21 cellular contexts compared by ENCODE assay signal in the genomic region with DNA sequence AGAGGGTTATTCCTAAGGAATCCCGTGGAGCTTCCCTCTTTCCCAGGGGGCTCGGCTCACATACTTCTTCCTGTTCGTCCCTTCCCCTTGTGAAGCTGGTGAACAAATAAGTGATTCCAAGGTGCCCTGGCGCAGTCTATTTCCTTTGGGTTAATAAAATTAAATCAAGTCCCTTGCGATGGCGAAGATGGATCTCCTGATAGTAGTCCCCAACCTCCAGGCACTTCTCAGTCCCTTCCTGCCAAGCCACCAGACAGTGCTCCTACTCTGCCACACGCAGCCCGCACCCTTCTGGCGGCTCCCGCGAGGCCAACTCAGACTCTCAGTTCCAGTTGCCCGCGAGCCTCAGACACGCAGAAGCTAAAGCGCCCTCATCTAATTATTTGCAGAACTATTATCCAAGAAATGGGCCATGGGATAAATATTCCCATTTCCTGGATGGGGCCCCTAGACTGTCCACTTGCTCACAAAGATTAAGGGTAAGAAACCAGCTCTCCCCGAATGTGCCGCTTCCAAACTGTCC. TPM values are rescaled to one million over a fixed set of nuclear protein-coding genes. Genes with fewer than 3 reads are reported as not detected.
"Had no signal": no experiment of that assay in that cellular context is flagged by ENCODE, and none has a peak within 500 bp of the region (broad histone marks: within the 10 kb centered on the region; RNA-seq: fewer than 3 reads in every experiment).

No MANE protein-coding gene starts in this region.

- H3K9me3 ChIP-seq: mucosa of descending colon, psoas muscle, upper lobe of left lung had no signal

- ATAC-seq: activated CD4-positive, alpha-beta T cell treated with anti-CD3 and anti-CD28 coated beads for 36 hours; left lobe of liver; mucosa of descending colon; naive thymus-derived CD8-positive, alpha-beta T cell; psoas muscle had no signal

- H3K4me3 ChIP-seq: mucosa of descending colon, psoas muscle, upper lobe of left lung had no signal

- H3K9me3 Mint-ChIP-seq: activated naive CD4-positive, alpha-beta T cell treated with anti-CD3 and anti-CD28 coated beads, Interleukin-2, amount 10 ng/mL, durations not matched to agents 7 days and 5 days; activated T-helper 2 cell treated with anti-CD3 and anti-CD28 coated beads, Interferon-gamma antibody, Interleukin-2, Interleukin-4, amounts not matched to agents 10 μg/mL and 5 μg/mL and 100 μg/mL, durations not matched to agents 14 hours and 24 hours and 36 hours had no signal

- DNase-seq: activated CD4-positive, alpha-beta T cell treated with anti-CD3 and anti-CD28 coated beads for 36 hours; activated naive CD4-positive, alpha-beta T cell treated with anti-CD3 and anti-CD28 coated beads, Interleukin-2, amount 10 ng/mL, durations not matched to agents 7 days and 5 days; central memory CD4-positive, alpha-beta T cell; cortex of kidney; effector memory CD4-positive, alpha-beta T cell; erythroblast; hippocampal formation; mammary epithelial cell; mucosa of descending colon; naive thymus-derived CD8-positive, alpha-beta T cell; psoas muscle; stimulated activated CD4-positive, alpha-beta T cell treated with anti-CD3 and anti-CD28 coated beads, Interleukin-12 subunit alpha, Interleukin-12 subunit beta, amount 100 ng/mL, for 4 hours; stimulated activated naive CD4-positive, alpha-beta T cell; T1000 had no signal

- H3K4me3 Mint-ChIP-seq: activated CD4-positive, alpha-beta T cell treated with anti-CD3 and anti-CD28 coated beads for 36 hours; activated naive CD4-positive, alpha-beta T cell treated with anti-CD3 and anti-CD28 coated beads, Interleukin-2, amount 10 ng/mL, durations not matched to agents 7 days and 5 days had no signal

- H3K27ac ChIP-seq: psoas muscle, upper lobe of left lung, VCaP had no signal

- H3K27ac Mint-ChIP-seq: activated CD4-positive, alpha-beta T cell treated with anti-CD3 and anti-CD28 coated beads for 36 hours; activated naive CD4-positive, alpha-beta T cell treated with anti-CD3 and anti-CD28 coated beads, Interleukin-2, amount 10 ng/mL, durations not matched to agents 7 days and 5 days; activated T-helper 2 cell treated with anti-CD3 and anti-CD28 coated beads, Interferon-gamma antibody, Interleukin-2, Interleukin-4, amounts not matched to agents 10 μg/mL and 5 μg/mL and 100 μg/mL, durations not matched to agents 14 hours and 24 hours and 36 hours had no signal

- H3K36me3 ChIP-seq: upper lobe of left lung had no signal

RNA-seq across cellular contexts. Expression of a gene that starts 2.4 kb away (rescaled TPM):
- total RNA-seq: activated CD4-positive, alpha-beta T cell treated with anti-CD3 and anti-CD28 coated beads for 36 hours; activated T-helper 2 cell treated with anti-CD3 and anti-CD28 coated beads, Interferon-gamma antibody, Interleukin-2, Interleukin-4, amounts not matched to agents 10 μg/mL and 5 μg/mL and 100 μg/mL, durations not matched to agents 14 hours and 24 hours and 36 hours; left lobe of liver; mammary epithelial cell; mucosa of descending colon; naive thymus-derived CD8-positive, alpha-beta T cell; osteoblast; temporal lobe; upper lobe of left lung had no signal
- polyA plus RNA-seq: adipose tissue; mammary epithelial cell; naive thymus-derived CD8-positive, alpha-beta T cell had no signal

RNA-seq across cellular contexts. Expression of a gene that starts 20.7 kb away (rescaled TPM):
- total RNA-seq: activated CD4-positive, alpha-beta T cell treated with anti-CD3 and anti-CD28 coated beads for 36 hours; activated T-helper 2 cell treated with anti-CD3 and anti-CD28 coated beads, Interferon-gamma antibody, Interleukin-2, Interleukin-4, amounts not matched to agents 10 μg/mL and 5 μg/mL and 100 μg/mL, durations not matched to agents 14 hours and 24 hours and 36 hours; left lobe of liver; mammary epithelial cell; naive thymus-derived CD8-positive, alpha-beta T cell had no signal
- polyA plus RNA-seq: mammary epithelial cell; naive thymus-derived CD8-positive, alpha-beta T cell had no signal
